ENCODE assay signal across 11 cellular contexts in the genomic region with DNA sequence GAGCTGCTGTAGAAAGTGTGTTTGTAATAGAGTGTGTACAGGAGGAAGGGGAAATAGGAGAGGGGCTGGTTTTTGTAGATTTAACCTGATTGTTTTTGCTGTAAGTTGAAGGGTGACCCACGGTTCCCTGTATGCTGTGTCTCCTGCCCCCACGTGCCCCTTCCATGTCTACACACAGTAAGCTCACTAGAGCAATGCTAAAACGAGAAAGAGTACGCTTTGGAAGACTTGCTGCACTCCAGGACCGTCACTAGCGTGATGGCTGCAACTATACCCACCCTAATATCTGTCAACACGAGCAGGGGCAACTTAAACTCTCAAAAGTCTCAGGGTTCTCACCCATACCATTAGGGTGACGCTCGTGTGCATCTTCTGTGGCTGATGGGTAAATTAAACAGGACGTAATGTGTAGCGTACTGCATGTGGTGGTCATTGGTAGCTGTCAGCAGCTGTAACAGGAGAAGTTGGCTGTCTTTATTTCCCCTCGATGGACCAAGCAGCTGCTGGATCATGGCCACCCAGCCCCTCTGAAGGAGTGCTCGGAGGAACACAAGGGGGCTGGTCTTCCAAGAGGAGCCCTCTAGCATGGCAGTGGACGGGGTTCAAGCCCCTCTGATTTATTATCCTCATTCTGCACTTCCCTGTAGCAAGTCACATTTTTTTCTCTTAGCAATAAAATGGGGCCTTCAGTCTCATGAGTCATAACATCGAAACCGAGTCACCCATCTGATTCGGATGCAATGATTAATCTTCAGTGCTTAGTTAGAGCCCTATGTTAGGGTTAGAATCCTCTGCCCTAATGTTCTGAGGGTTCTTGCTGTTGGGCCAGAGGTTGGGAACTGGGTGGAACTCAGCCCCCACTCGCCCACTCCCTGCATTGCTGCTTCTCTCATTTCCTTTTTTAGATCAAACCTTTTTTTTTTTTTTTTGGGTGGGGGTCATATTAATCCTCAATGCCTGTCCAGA. TPM values are rescaled to one million over a fixed set of nuclear protein-coding genes. Genes with fewer than 3 reads are reported as not detected.
A peak's percentile ranks its signal among the peaks of the same experiment; 100 is the strongest.
DNase-seq lines count a peak whose midpoint lies in the region; ATAC-seq and TF ChIP-seq lines count a peak whose summit lies in the region.
"Had no signal": no experiment of that assay in that cellular context is flagged by ENCODE, and none has a peak within 500 bp of the region (broad histone marks: within the 10 kb centered on the region; RNA-seq: fewer than 3 reads in every experiment).

No MANE protein-coding gene starts in this region.

- H3K9me3 Mint-ChIP-seq in CD14-positive monocyte, result peaks cover 0 to 2% (median 0%) of the 10 kb centered on the region in 7 donors

- BruUV-seq in HCT116 (replicated peaks; lab: Mats Ljungman, UMichigan), result no TSS peak

- H2AK5ac ChIP-seq in mesendoderm (ENCODE audit: low read length), result no peak overlapping the region

- DNase-seq in CD14-positive monocyte (ENCODE audit: low spot score), result no peak
- no peak for DNase-seq in HCT116 (ENCODE audit: low read depth, low spot score)
- DNase-seq in adrenal gland, result peak in 2 of 7 donors; percentile 25 to 26
- no peak for DNase-seq in effector CD4-positive, alpha-beta T cell
- no peak for DNase-seq in mesendoderm
- DNase-seq: Calu3, NCI-H1105 treated with DMSO at 0.1 percent for 48 hours had no signal

- 55 to 59% (median 57%) methylated on average over 18 of the region's 18 CpGs for WGBS in adrenal gland, 4 donors
- no CpG with 5 or more reads among the region's 18 CpGs for WGBS in mesendoderm (ENCODE audit: extremely low coverage, insufficient coverage, low lambda C conversion rate)

- H2BK5ac ChIP-seq in mesendoderm (ENCODE audit: low read length), result no peak overlapping the region

- intact Hi-C loops in CD14-positive monocyte (cut with micrococcal nuclease), result loop anchor here in 1 of 2 donors (5.0 kb wide), 1 partner anchor 35 kb away; a partner anchor contains a TSS
- intact Hi-C loops in HCT116 (cut with micrococcal nuclease), result no loop called here
- intact Hi-C loops in adrenal gland (cut with DNase I), result loop anchor here in 1 of 2 donors (10.0 kb wide), 1 partner anchor 403 kb away; no protein-coding TSS in a partner anchor

- H3K79me2 ChIP-seq in HCT116 (ENCODE audit: insufficient read depth, low read length), result no peaks in the 10 kb centered on the region
- peaks cover 86% of the 10 kb centered on the region for H3K79me2 ChIP-seq in mesendoderm (ENCODE audit: control insufficient read depth, insufficient read depth, low read length)

- TF ChIP-seq POLR2A in HCT116 (IDR thresholded peaks at IDR 0.05; ENCODE audit: borderline replicate concordance, extremely low read depth, insufficient read depth, insufficient read length), result no peak
- no peak for TF ChIP-seq POLR2A in adrenal gland (IDR thresholded peaks at IDR 0.05)

- no peak overlapping the region for H2AFZ ChIP-seq in HCT116 (ENCODE audit: low read depth, low read length, poor library complexity, severe bottlenecking)

- RAD21 ChIA-PET in HCT116 (lab: Charles Lee; ENCODE audit: low non-redundant PET in 1 of 2, low total read pairs in 2 of 2, uncharacterized antibody in 2 of 2, unreplicated experiment in 2 of 2), result no interaction called here

- no peak overlapping the region for H4K8ac ChIP-seq in mesendoderm (ENCODE audit: low read depth, low read length)

- no peaks in the 10 kb centered on the region for H4K20me1 ChIP-seq in HCT116 (ENCODE audit: insufficient read depth)

- H3K4me3 Mint-ChIP-seq in CD14-positive monocyte, result peak overlapping the region in 1 of 2 donors; percentile 86

- no peak overlapping the region for H2BK120ac ChIP-seq in mesendoderm (ENCODE audit: low read depth, low read length)

- POLR2A ChIA-PET in HCT116 (lab: Charles Lee), result no interaction called here

- H3K9ac ChIP-seq in HCT116 (ENCODE audit: low read length), result no peak overlapping the region
- no peak overlapping the region for H3K9ac ChIP-seq in mesendoderm (ENCODE audit: low read length)

- CTCF ChIA-PET in HCT116 (lab: Charles Lee), result interaction anchor here (1.9 kb wide), 1 partner anchor 11 kb away, joined by 5 read pairs; no protein-coding TSS in a partner anchor

- H3K4me3 ChIP-seq in HCT116 (replicated peaks in 1 of 2; ENCODE audit: low read depth in 1 of 2, low read length in 2 of 2) (no peak overlapping the region), adrenal gland (no peak overlapping the region), muscle layer of duodenum (ENCODE audit: low read depth in 1 of 2, low read length in 2 of 2) (no peak overlapping the region), mesendoderm (ENCODE audit: low read length) (no peak overlapping the region)
- H3K4me3 ChIP-seq: SJCRH30 had no signal

- no peak for TF ChIP-seq CTCF in CD14-positive monocyte (IDR thresholded peaks at IDR 0.05)
- no peak for TF ChIP-seq CTCF in HCT116 (IDR thresholded peaks at IDR 0.05 in 2 of 3, conservative IDR thresholded peaks at IDR 0.05 in 1 of 3; ENCODE audit: borderline replicate concordance in 1 of 3, insufficient read depth in 1 of 3, low read depth in 2 of 3, low read length in 2 of 3)
- no peak for TF ChIP-seq CTCF in adrenal gland (IDR thresholded peaks at IDR 0.05)

- H3K27ac Mint-ChIP-seq in CD14-positive monocyte, result peak overlapping the region; percentile 54 to 99 (median 98)

- H3K4me2 ChIP-seq in HCT116 (ENCODE audit: low read length) (0 out of 2 replicates have a peak overlapping the region, but pooled peaks have one; percentile 12), mesendoderm (ENCODE audit: low read length) (no peak overlapping the region)

- H3K4me1 Mint-ChIP-seq in CD14-positive monocyte, result peaks cover 64% of the 10 kb centered on the region

- H3K27me3 ChIP-seq in HCT116 (ENCODE audit: insufficient read depth, low read length) (no peaks in the 10 kb centered on the region; the same call in 1 of the 2 replicates), adrenal gland (no peaks in the 10 kb centered on the region), muscle layer of duodenum (ENCODE audit: low read depth, low read length) (no peaks in the 10 kb centered on the region), mesendoderm (ENCODE audit: insufficient read depth, low read length, poor library complexity) (no peaks in the 10 kb centered on the region)
- H3K27me3 ChIP-seq: SJCRH30 had no signal

- peaks cover 31% of the 10 kb centered on the region for H3K79me1 ChIP-seq in mesendoderm (ENCODE audit: low read length)

- H3K36me3 ChIP-seq in HCT116 (ENCODE audit: control insufficient read depth in 1 of 2, insufficient read depth in 2 of 2, low read length in 2 of 2), result no peaks in the 10 kb centered on the region
- H3K36me3 ChIP-seq in adrenal gland (replicated peaks in 1 of 2), result peaks cover 0 to 79% of the 10 kb centered on the region in 2 donors
- peaks cover 44 to 57% of the 10 kb centered on the region in 2 donors for H3K36me3 ChIP-seq in muscle layer of duodenum (ENCODE audit: control insufficient read depth in 1 of 2, insufficient read depth in 2 of 2, low read length in 2 of 2)
- H3K36me3 ChIP-seq in mesendoderm (ENCODE audit: control insufficient read depth, insufficient read depth, low read length), result peaks cover 43% of the 10 kb centered on the region

- no peak overlapping the region for H3K56ac ChIP-seq in mesendoderm (ENCODE audit: low read length)

- no peak overlapping the region for H2BK15ac ChIP-seq in mesendoderm (replicated peaks; ENCODE audit: low read depth)

- H3K27me3 Mint-ChIP-seq in CD14-positive monocyte (ENCODE audit: low read depth in 3 of 3), result peaks cover 0 to 4% (median 2%) of the 10 kb centered on the region in 3 donors

- H3K9me2 ChIP-seq in HCT116 (ENCODE audit: insufficient read depth), result no peaks in the 10 kb centered on the region

- no peaks in the 10 kb centered on the region for H3K9me3 ChIP-seq in HCT116 (ENCODE audit: control insufficient read depth in 1 of 2, insufficient read depth in 1 of 2, low read depth in 1 of 2, low read length in 2 of 2)
- H3K9me3 ChIP-seq in adrenal gland (replicated peaks in 1 of 3), result no peaks in the 10 kb centered on the region
- no peaks in the 10 kb centered on the region for H3K9me3 ChIP-seq in muscle layer of duodenum (ENCODE audit: control insufficient read depth in 1 of 2, low read length in 2 of 2)
- H3K9me3 ChIP-seq: SJCRH30 had no signal

- no peak for ATAC-seq in HCT116
- no peak for ATAC-seq in GM18517 (IDR thresholded peaks at IDR 0.05; ENCODE audit: unreplicated experiment)
- ATAC-seq in HG03354 (IDR thresholded peaks at IDR 0.05; ENCODE audit: poor library complexity, severe bottlenecking, unreplicated experiment), result no peak

- peaks cover 0 to 6% of the 10 kb centered on the region in 2 experiments; a peak in 1 of 4 replicates for H3K4me1 ChIP-seq in HCT116 (ENCODE audit: control insufficient read depth in 1 of 2, insufficient read depth in 2 of 2, low read length in 2 of 2)
- peaks cover 42 to 55% of the 10 kb centered on the region in 2 donors for H3K4me1 ChIP-seq in adrenal gland (replicated peaks in 1 of 2)
- peaks cover 26 to 85% of the 10 kb centered on the region in 2 donors for H3K4me1 ChIP-seq in muscle layer of duodenum (ENCODE audit: control insufficient read depth in 1 of 2, insufficient read depth in 2 of 2, low read length in 2 of 2)
- no peaks in the 10 kb centered on the region for H3K4me1 ChIP-seq in mesendoderm (ENCODE audit: control insufficient read depth, low read depth, low read length)

- no peak overlapping the region for H3K27ac ChIP-seq in HCT116 (ENCODE audit: low read depth, low read length)
- peak overlapping the region in 3 of 5 donors; percentile 51 to 85 (median 75) for H3K27ac ChIP-seq in adrenal gland
- H3K27ac ChIP-seq in muscle layer of duodenum (ENCODE audit: low read length), result peak overlapping the region; percentile 53
- H3K27ac ChIP-seq in mesendoderm (ENCODE audit: low read depth, low read length), result no peak overlapping the region
- H3K27ac ChIP-seq: SJCRH30 had no signal

- H3K18ac ChIP-seq in mesendoderm (ENCODE audit: low read length), result no peak overlapping the region

- peaks cover 52 to 68% of the 10 kb centered on the region in 2 donors for H3K36me3 Mint-ChIP-seq in CD14-positive monocyte

- no peak overlapping the region for H4K5ac ChIP-seq in mesendoderm (ENCODE audit: low read length)

- TF ChIP-seq RAD21 in HCT116 (IDR thresholded peaks at IDR 0.05; ENCODE audit: low read depth), result no peak

- no peak overlapping the region for H3K23ac ChIP-seq in mesendoderm (ENCODE audit: low read length)

- no peak overlapping the region for H3K4ac ChIP-seq in mesendoderm (ENCODE audit: low read depth, low read length)

TF ChIP-seq in HCT116, 20 proteins besides CTCF, POLR2A, EP300 and RAD21 (continues in another document):
- no peak for TF ChIP-seq JUND (IDR thresholded peaks at IDR 0.05)

RNA-seq across cellular contexts. Expression of a gene that starts 14.0 kb away (rescaled TPM):
- 1 to 10 TPM; 3.6 to 3.9 TPM for polyA plus RNA-seq in CD14-positive monocyte
- total RNA-seq in HCT116 (2021; ENCODE audit: unreplicated experiment), result 1.1 TPM
- 0.25 TPM in 1 of 2 replicates, not detected in the other for polyA plus RNA-seq in HCT116 (2012)
- 100 to 1,000 TPM; 213 to 428 (median 259) TPM for total RNA-seq in adrenal gland
- polyA plus RNA-seq in adrenal gland, result 10 to 100 TPM; 28.4 to 53.9 (median 47.4) TPM
- polyA plus RNA-seq in mesendoderm (2013, experiment 1 of 2), result 117 TPM
- polyA plus RNA-seq in mesendoderm (2013, experiment 2 of 2), result 108 TPM

RNA-seq across cellular contexts. Expression of a gene that starts 33.4 kb away (rescaled TPM):
- polyA plus RNA-seq in CD14-positive monocyte, result 10 to 100 TPM; 11.0 to 16.0 TPM
- total RNA-seq in HCT116 (2021; ENCODE audit: unreplicated experiment), result 13.7 TPM
- 6.0 and 6.3 TPM in 2 replicates for polyA plus RNA-seq in HCT116 (2012)
- 10 to 100 TPM in 5 of 8 donors, 1 to 10 TPM in 3; 2.5 to 20.5 (median 11.9) TPM for total RNA-seq in adrenal gland
- 10 to 100 TPM in 1 of 3 donors, 1 to 10 TPM in 2; 2.5 to 28.2 (median 5.1) TPM for polyA plus RNA-seq in adrenal gland
- 13.7 TPM for polyA plus RNA-seq in mesendoderm (2013, experiment 1 of 2)
- 13.9 TPM for polyA plus RNA-seq in mesendoderm (2013, experiment 2 of 2)

Comparison
In these comparisons a context has a peak if more than half of its experiments do, and no peak if none do; other contexts are left out.
1. H3K27ac ChIP-seq: peak in adrenal gland (3 of 5) and muscle layer of duodenum (single experiment); none in HCT116 (single experiment) and mesendoderm (single experiment).
2. RNA of a gene that starts 14.0 kb away (total RNA-seq): 213 to 428 TPM in adrenal gland; 1.1 TPM in HCT116 (single experiment); every median in the first group is over 100 times any median in the second.